In genomic region chr17:38730526-38731379, GRCh38 we compare ENCODE assay signal across 8 cellular contexts. TPM values are rescaled to one million over a fixed set of nuclear protein-coding genes. Genes with fewer than 3 reads are reported as not detected.
DNase-seq lines count a peak whose midpoint lies in the region; ATAC-seq lines count a peak whose summit lies in the region.

No MANE protein-coding gene starts in this region.

- H3K9me3 Mint-ChIP-seq in activated naive CD8-positive, alpha-beta T cell treated with anti-CD3 and anti-CD28 coated beads, Interleukin-2, amount 10 ng/mL, durations not matched to agents 7 days and 5 days, result no peaks in the 10 kb centered on the region

- H3K9me3 ChIP-seq in right cardiac atrium (ENCODE audit: control insufficient read depth, low read length), result no peaks in the 10 kb centered on the region

- intact Hi-C loops in right cardiac atrium (cut with DNase I), result loop anchor here in 2 of 4 donors (5.0 to 10.0 kb wide), 3 partner anchors 38 to 56 kb away; partner anchors contain the start of gene EPOP (in 1 of the 2)

- H3K27me3 ChIP-seq in right cardiac atrium (ENCODE audit: control insufficient read depth, insufficient read depth), result no peaks in the 10 kb centered on the region

- peaks cover 54% of the 10 kb centered on the region for H3K4me1 Mint-ChIP-seq in activated naive CD8-positive, alpha-beta T cell treated with anti-CD3 and anti-CD28 coated beads, Interleukin-2, amount 10 ng/mL, durations not matched to agents 7 days and 5 days

- H3K27me3 Mint-ChIP-seq in activated naive CD8-positive, alpha-beta T cell treated with anti-CD3 and anti-CD28 coated beads, Interleukin-2, amount 10 ng/mL, durations not matched to agents 7 days and 5 days, result no peaks in the 10 kb centered on the region

- peaks cover 2% of the 10 kb centered on the region for H3K4me1 ChIP-seq in right cardiac atrium (ENCODE audit: control insufficient read depth, insufficient read depth, low read length)

- ATAC-seq in activated naive CD8-positive, alpha-beta T cell treated with anti-CD3 and anti-CD28 coated beads, Interleukin-2, amount 10 ng/mL, durations not matched to agents 7 days and 5 days (ENCODE audit: low read depth), result no peak
- peak; percentile 46 to 55 for ATAC-seq in right cardiac atrium
- no peak for ATAC-seq in HG03354 (IDR thresholded peaks at IDR 0.05; ENCODE audit: poor library complexity, severe bottlenecking, unreplicated experiment)
- ATAC-seq in GM19455 (IDR thresholded peaks at IDR 0.05; ENCODE audit: unreplicated experiment), result no peak

- peak overlapping the region; percentile 93 for H3K4me3 Mint-ChIP-seq in activated naive CD8-positive, alpha-beta T cell treated with anti-CD3 and anti-CD28 coated beads, Interleukin-2, amount 10 ng/mL, durations not matched to agents 7 days and 5 days

- peaks cover 9% of the 10 kb centered on the region for H3K36me3 Mint-ChIP-seq in activated naive CD8-positive, alpha-beta T cell treated with anti-CD3 and anti-CD28 coated beads, Interleukin-2, amount 10 ng/mL, durations not matched to agents 7 days and 5 days

- POLR2A ChIA-PET in activated naive CD8-positive, alpha-beta T cell treated with anti-CD3 and anti-CD28 coated beads, Interleukin-2, amount 10 ng/mL, durations not matched to agents 7 days and 5 days (lab: Charles Lee), result interaction anchor here (1.0 to 2.3 kb wide), 7 partner anchors 13 to 55 kb away, joined by 3 to 18 read pairs (median 5); partner anchors contain the start of gene MLLT6

- peak overlapping the region; percentile 59 for H3K27ac ChIP-seq in right cardiac atrium (ENCODE audit: low read length)

- H3K27ac Mint-ChIP-seq in activated naive CD8-positive, alpha-beta T cell treated with anti-CD3 and anti-CD28 coated beads, Interleukin-2, amount 10 ng/mL, durations not matched to agents 7 days and 5 days, result peak overlapping the region; percentile 93

- peak overlapping the region; percentile 60 for H3K4me3 ChIP-seq in right cardiac atrium (ENCODE audit: low read length)

- WGBS in right cardiac atrium, result 19% methylated on average over 27 of the region's 27 CpGs

- peak; percentile 39 for DNase-seq in activated CD4-positive, alpha-beta T cell treated with anti-CD3 and anti-CD28 coated beads for 48 hours
- no peak for DNase-seq in activated CD4-positive, alpha-beta T cell treated with anti-CD3 and anti-CD28 coated beads, Interleukin-2, amount 50 U/mL, for 4 hours
- DNase-seq in NCI-H2196 treated with DMSO at 0.1 percent for 48 hours (lab: John Stamatoyannopoulos, UW; ENCODE audit: unreplicated experiment) (peak; percentile 55), right cardiac atrium (peak; percentile 84 to 92 (median 90)), retina (peak; percentile 63)
- DNase-seq in activated naive CD8-positive, alpha-beta T cell treated with anti-CD3 and anti-CD28 coated beads, Interleukin-2, amount 10 ng/mL, durations not matched to agents 7 days and 5 days, result no peak

RNA-seq across cellular contexts. Expression of gene CISD3, which starts 0.6 kb away (rescaled TPM):
- 10 to 100 TPM; 30.4 to 37.3 TPM for total RNA-seq in activated naive CD8-positive, alpha-beta T cell treated with anti-CD3 and anti-CD28 coated beads, Interleukin-2, amount 10 ng/mL, durations not matched to agents 7 days and 5 days
- 10 to 100 TPM; 43.7 to 74.6 (median 67.9) TPM for total RNA-seq in right cardiac atrium
- 78.1 TPM for polyA plus RNA-seq in right cardiac atrium

RNA-seq across cellular contexts. Expression of gene PCGF2, which starts 17.4 kb away (rescaled TPM):
- total RNA-seq in activated naive CD8-positive, alpha-beta T cell treated with anti-CD3 and anti-CD28 coated beads, Interleukin-2, amount 10 ng/mL, durations not matched to agents 7 days and 5 days, result 1 to 10 TPM; 1.8 to 2.0 TPM
- 10 to 100 TPM; 28.2 to 48.4 (median 34.7) TPM for total RNA-seq in right cardiac atrium
- 34.3 TPM for polyA plus RNA-seq in right cardiac atrium

RNA-seq across cellular contexts. Expression of gene PSMB3, which starts 21.8 kb away (rescaled TPM):
- 100 to 1,000 TPM; 182 to 189 TPM for total RNA-seq in activated naive CD8-positive, alpha-beta T cell treated with anti-CD3 and anti-CD28 coated beads, Interleukin-2, amount 10 ng/mL, durations not matched to agents 7 days and 5 days
- total RNA-seq in right cardiac atrium, result 100 to 1,000 TPM; 134 to 167 (median 146) TPM
- 247 TPM for polyA plus RNA-seq in right cardiac atrium

RNA-seq across cellular contexts. Expression of gene MLLT6, which starts 25.7 kb away (rescaled TPM):
- 100 to 1,000 TPM; 333 to 343 TPM for total RNA-seq in activated naive CD8-positive, alpha-beta T cell treated with anti-CD3 and anti-CD28 coated beads, Interleukin-2, amount 10 ng/mL, durations not matched to agents 7 days and 5 days
- 100 to 1,000 TPM in 2 of 4 donors, 10 to 100 TPM in 2; 80.7 to 108 (median 94.2) TPM for total RNA-seq in right cardiac atrium
- polyA plus RNA-seq in right cardiac atrium, result 81.2 TPM

RNA-seq across cellular contexts. Expression of gene EPOP, which starts 56.0 kb away (rescaled TPM):
- 1 to 10 TPM; 7.2 TPM for total RNA-seq in activated naive CD8-positive, alpha-beta T cell treated with anti-CD3 and anti-CD28 coated beads, Interleukin-2, amount 10 ng/mL, durations not matched to agents 7 days and 5 days
- 1 to 10 TPM in 3 of 4 donors, under 1 TPM in 1; 0.91 to 2.9 (median 1.7) TPM for total RNA-seq in right cardiac atrium
- polyA plus RNA-seq in right cardiac atrium, result 2.1 TPM

Comparison
In these comparisons a context has a peak if more than half of its experiments do, and no peak if none do; other contexts are left out.
1. DNase-seq: peak in activated CD4-positive, alpha-beta T cell treated with anti-CD3 and anti-CD28 coated beads for 48 hours (single experiment), NCI-H2196 treated with DMSO at 0.1 percent for 48 hours (single experiment), right cardiac atrium (3 of 3) and retina (single experiment); none in activated CD4-positive, alpha-beta T cell treated with anti-CD3 and anti-CD28 coated beads, Interleukin-2, amount 50 U/mL, for 4 hours (0 of 2) and activated naive CD8-positive, alpha-beta T cell treated with anti-CD3 and anti-CD28 coated beads, Interleukin-2, amount 10 ng/mL, durations not matched to agents 7 days and 5 days (single experiment).
2. ATAC-seq: peak in right cardiac atrium (2 of 2); none in activated naive CD8-positive, alpha-beta T cell treated with anti-CD3 and anti-CD28 coated beads, Interleukin-2, amount 10 ng/mL, durations not matched to agents 7 days and 5 days (single experiment), HG03354 (single experiment) and GM19455 (single experiment).
3. RNA of gene PCGF2, which starts 17.4 kb away (total RNA-seq): 28.2 to 48.4 TPM in right cardiac atrium; 1.8 to 2.0 TPM in activated naive CD8-positive, alpha-beta T cell treated with anti-CD3 and anti-CD28 coated beads, Interleukin-2, amount 10 ng/mL, durations not matched to agents 7 days and 5 days; every median in the first group is over 4 times any median in the second.